ENCODE assay signal across 1 cellular context in genomic region chr9:90855208-90856000, GRCh38.
TF ChIP-seq lines count a peak whose summit lies in the region.

No MANE protein-coding gene starts in this region.

TF ChIP-seq in HEK293, 187 proteins besides CTCF, POLR2A, EP300 and RAD21:
- TF ChIP-seq ZNF146 (tag by site-specific recombination; IDR thresholded peaks at IDR 0.05) (no peak), ZNF488 (tag by site-specific recombination; IDR thresholded peaks at IDR 0.05) (no peak), ZFHX2 (tag by site-specific recombination; conservative IDR thresholded peaks at IDR 0.05) (peak; percentile 61), EGR2 (tag by site-specific recombination; IDR thresholded peaks at IDR 0.05; ENCODE audit: low read depth) (peak; percentile 67), ZFP3 (tag by site-specific recombination; IDR thresholded peaks at IDR 0.05; ENCODE audit: low read depth) (no peak), ZNF529 (tag by site-specific recombination; IDR thresholded peaks at IDR 0.05; ENCODE audit: insufficient replicate concordance) (no peak)
TF ChIP-seq in HEK293: peak in this region for 2.
